9 cellular contexts compared by ENCODE assay signal in the genomic region with DNA sequence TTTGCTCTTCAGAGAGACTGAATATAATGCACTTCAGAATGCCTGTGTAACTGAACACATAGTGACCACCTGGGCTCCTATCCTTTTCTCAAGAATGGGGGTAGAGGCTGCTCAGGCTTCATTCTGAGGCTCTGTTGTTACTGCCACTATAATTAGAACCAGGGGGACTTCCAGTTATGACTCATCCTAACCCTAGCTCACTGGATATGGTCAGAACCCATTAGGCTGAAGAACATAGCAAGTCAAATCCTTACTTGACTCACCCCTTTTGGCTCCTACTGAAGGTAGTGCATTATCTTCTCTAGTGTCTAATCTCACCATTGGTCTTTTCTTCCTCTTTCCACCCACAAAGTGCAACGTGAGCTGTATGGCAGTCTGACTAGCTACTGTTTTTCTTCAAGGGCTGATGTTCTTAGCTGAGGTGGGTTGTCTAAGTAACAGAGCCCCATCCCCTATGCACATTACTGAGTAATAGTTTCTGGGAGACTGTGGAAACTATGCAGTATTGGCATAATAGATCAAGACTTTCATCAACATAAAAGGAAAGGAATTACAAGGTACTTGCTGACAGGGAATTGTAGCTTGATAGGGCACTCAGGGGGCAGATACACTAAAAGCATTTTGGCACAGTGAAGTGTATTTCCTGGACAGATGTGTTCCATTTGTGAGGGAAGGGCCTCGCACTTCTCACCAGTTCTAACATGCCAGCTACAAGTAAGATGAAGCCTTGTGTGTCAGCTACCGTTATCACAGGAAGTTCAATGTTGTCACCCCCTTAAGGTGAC.
A peak's percentile ranks its signal among the peaks of the same experiment; 100 is the strongest.
DNase-seq lines count a peak whose midpoint lies in the region; ATAC-seq and TF ChIP-seq lines count a peak whose summit lies in the region.
"Had no signal": no experiment of that assay in that cellular context is flagged by ENCODE, and none has a peak within 500 bp of the region (broad histone marks: within the 10 kb centered on the region; RNA-seq: fewer than 3 reads in every experiment).

No MANE protein-coding gene starts in this region.

- peak; percentile 6 for DNase-seq in NCI-H1092 treated with DMSO at 0.1 percent for 48 hours (lab: John Stamatoyannopoulos, UW)
- no peak for DNase-seq in NCI-H1092 (lab: John Stamatoyannopoulos, UW)
- DNase-seq in retina = no peak
- DNase-seq in dorsolateral prefrontal cortex = no peak

- H3K36me3 Mint-ChIP-seq in IgD-negative memory B cell = peaks cover 3% of the 10 kb centered on the region
- no peaks in the 10 kb centered on the region for H3K36me3 Mint-ChIP-seq in activated T-helper 17 cell treated with anti-CD3 and anti-CD28 coated beads, Interleukin-2, amount 50 U/mL, for 72 hours (ENCODE audit: low read depth)

- H3K4me3 Mint-ChIP-seq in IgD-negative memory B cell = peak overlapping the region in 2 of 4 donors; percentile 58 to 67
- no peak overlapping the region for H3K4me3 Mint-ChIP-seq in activated T-helper 17 cell treated with anti-CD3 and anti-CD28 coated beads, Interleukin-2, amount 50 U/mL, for 72 hours

- H3K4me1 ChIP-seq in muscle layer of duodenum (ENCODE audit: control insufficient read depth in 1 of 2, insufficient read depth in 2 of 2, low read length in 2 of 2) = no peaks in the 10 kb centered on the region
- H3K4me1 ChIP-seq: A549 had no signal

- intact Hi-C loops in dorsolateral prefrontal cortex (cut with DNase I) = no loop called here

- H3K27me3 Mint-ChIP-seq in IgD-negative memory B cell = no peaks in the 10 kb centered on the region
- H3K27me3 Mint-ChIP-seq in activated T-helper 17 cell treated with anti-CD3 and anti-CD28 coated beads, Interleukin-2, amount 50 U/mL, for 72 hours = no peaks in the 10 kb centered on the region

- peak; percentile 94 for ATAC-seq in GM21529 (IDR thresholded peaks at IDR 0.05; ENCODE audit: unreplicated experiment)
- peak; percentile 88 for ATAC-seq in activated T-helper 17 cell treated with anti-CD3 and anti-CD28 coated beads, Interleukin-2, amount 50 U/mL, for 72 hours (replicated peaks)
- ATAC-seq: A549 had no signal

- no peaks in the 10 kb centered on the region for H3K9me3 Mint-ChIP-seq in IgD-negative memory B cell
- H3K9me3 Mint-ChIP-seq in activated T-helper 17 cell treated with anti-CD3 and anti-CD28 coated beads, Interleukin-2, amount 50 U/mL, for 72 hours = no peaks in the 10 kb centered on the region

- H3K27ac Mint-ChIP-seq in IgD-negative memory B cell = peak overlapping the region; percentile 9 to 78 (median 57)
- no peak overlapping the region for H3K27ac Mint-ChIP-seq in activated T-helper 17 cell treated with anti-CD3 and anti-CD28 coated beads, Interleukin-2, amount 50 U/mL, for 72 hours

- peak overlapping the region; percentile 60 for H3K27ac ChIP-seq in muscle layer of duodenum (ENCODE audit: low read length)
- no peak overlapping the region for H3K27ac ChIP-seq in dorsolateral prefrontal cortex
- H3K27ac ChIP-seq: A549 had no signal

- H3K36me3 ChIP-seq in muscle layer of duodenum (ENCODE audit: control insufficient read depth in 1 of 2, insufficient read depth in 2 of 2, low read length in 2 of 2) = no peaks in the 10 kb centered on the region

- no peak overlapping the region for H3K4me3 ChIP-seq in muscle layer of duodenum (ENCODE audit: low read depth in 1 of 2, low read length in 2 of 2)
- no peak overlapping the region for H3K4me3 ChIP-seq in dorsolateral prefrontal cortex
- H3K4me3 ChIP-seq: A549 had no signal

- no peak for TF ChIP-seq CTCF in dorsolateral prefrontal cortex (IDR thresholded peaks at IDR 0.05 in 54 of 56, conservative IDR thresholded peaks at IDR 0.05 in 2 of 56; ENCODE audit: low read depth in 1 of 56, partially characterized antibody in 56 of 56)

- H3K27me3 ChIP-seq in muscle layer of duodenum (ENCODE audit: low read depth, low read length) (no peaks in the 10 kb centered on the region), dorsolateral prefrontal cortex (no peaks in the 10 kb centered on the region)

- no peaks in the 10 kb centered on the region for H3K9me3 ChIP-seq in muscle layer of duodenum (ENCODE audit: control insufficient read depth in 1 of 2, low read length in 2 of 2)
- H3K9me3 ChIP-seq: A549 had no signal

- peaks cover 14 to 23% (median 22%) of the 10 kb centered on the region in 3 donors for H3K4me1 Mint-ChIP-seq in IgD-negative memory B cell
- H3K4me1 Mint-ChIP-seq in activated T-helper 17 cell treated with anti-CD3 and anti-CD28 coated beads, Interleukin-2, amount 50 U/mL, for 72 hours = no peaks in the 10 kb centered on the region
